Comparison of ENCODE assay signal across 9 cellular contexts in genomic region chr12:69330475-69331473, GRCh38. TPM values are rescaled to one million over a fixed set of nuclear protein-coding genes. Genes with fewer than 3 reads are reported as not detected.
DNase-seq lines count a peak whose midpoint lies in the region; TF ChIP-seq lines count a peak whose summit lies in the region.
"Had no signal": no experiment of that assay in that cellular context is flagged by ENCODE, and none has a peak within 500 bp of the region (broad histone marks: within the 10 kb centered on the region; RNA-seq: fewer than 3 reads in every experiment).

No MANE protein-coding gene starts in this region.

- H3K79me2 ChIP-seq in GM23248 (ENCODE audit: insufficient read depth) (no peaks in the 10 kb centered on the region), fibroblast of lung (ENCODE audit: control insufficient read depth, insufficient read depth, low read length) (no peaks in the 10 kb centered on the region)

- H3K9me3 ChIP-seq in GM23248 (ENCODE audit: low read depth) (no peaks in the 10 kb centered on the region), fibroblast of lung (ENCODE audit: control insufficient read depth, insufficient read depth, low read depth, low read length) (no peaks in the 10 kb centered on the region), neutrophil (no peaks in the 10 kb centered on the region), thyroid gland (no peaks in the 10 kb centered on the region)

- H3K9me2 ChIP-seq in GM23248 (ENCODE audit: insufficient read depth): no peaks in the 10 kb centered on the region

- H3K36me3 ChIP-seq in GM06990 (ENCODE audit: control insufficient read depth, insufficient read depth, low read length): no peaks in the 10 kb centered on the region
- no peaks in the 10 kb centered on the region for H3K36me3 ChIP-seq in GM23248 (ENCODE audit: low read depth)
- H3K36me3 ChIP-seq in fibroblast of lung (ENCODE audit: control insufficient read depth, insufficient read depth, low read length): no peaks in the 10 kb centered on the region
- H3K36me3 ChIP-seq in neutrophil: no peaks in the 10 kb centered on the region
- H3K36me3 ChIP-seq in thyroid gland: no peaks in the 10 kb centered on the region

- in situ Hi-C loops in GM23248 (cut with MboI): no loop called here

- WGBS in GM23248 (ENCODE audit: low coverage in 1 of 2, low lambda C conversion rate in 2 of 2, missing lambda C conversion rate in 2 of 2), 2 experiments: 7 to 9% methylated on average over 18 of the region's 18 CpGs
- 11% methylated on average over 18 of the region's 18 CpGs for WGBS in thyroid gland, 2 donors

- no peak for TF ChIP-seq POLR2A in thyroid gland (IDR thresholded peaks at IDR 0.05)

- H3F3A ChIP-seq in GM23248 (ENCODE audit: insufficient read depth): no peaks in the 10 kb centered on the region

- H3K27me3 ChIP-seq in GM06990 (replicated peaks; ENCODE audit: control insufficient read depth, insufficient read depth, low read length) (no peaks in the 10 kb centered on the region), GM23248 (replicated peaks; ENCODE audit: insufficient read depth) (peaks cover 52% of the 10 kb centered on the region), fibroblast of lung (ENCODE audit: control insufficient read depth, insufficient read depth, low read length) (peaks cover 27% of the 10 kb centered on the region), neutrophil (no peaks in the 10 kb centered on the region), thyroid gland (no peaks in the 10 kb centered on the region)

- DNase-seq in GM06990 (ENCODE audit: extremely low read depth, insufficient read length): peak; percentile 31
- DNase-seq in GM23248: peak; percentile 28
- peak; percentile 49 for DNase-seq in NCI-H146 (lab: John Stamatoyannopoulos, UW)
- peak; percentile 78 for DNase-seq in activated CD8-positive, alpha-beta memory T cell treated with anti-CD3 and anti-CD28 coated beads, Interleukin-2, amount 50 U/mL, for 48 hours
- DNase-seq in fibroblast of lung (ENCODE audit: low read depth in 2 of 2): peak in 1 of 2 donors; percentile 11
- DNase-seq in thyroid gland: peak; percentile 39 to 59
- DNase-seq in Kasumi-1 (lab: John Stamatoyannopoulos, UW): no peak

- H3K27ac ChIP-seq in GM23248 (no peak overlapping the region), fibroblast of lung (ENCODE audit: insufficient read depth, low read length) (no peak overlapping the region), neutrophil (peak overlapping the region; percentile 91), thyroid gland (peak overlapping the region in 1 of 3 donors; percentile 12)

- H3K4me1 ChIP-seq in GM23248 (ENCODE audit: insufficient read depth) (no peaks in the 10 kb centered on the region), fibroblast of lung (ENCODE audit: control insufficient read depth, extremely low read depth, insufficient read depth, low read length) (no peaks in the 10 kb centered on the region), neutrophil (ENCODE audit: control insufficient read depth in 1 of 2, insufficient read depth in 1 of 2, low read depth in 1 of 2, low read length in 1 of 2) (peaks cover 59 to 73% of the 10 kb centered on the region in 2 experiments), thyroid gland (peaks cover 0 to 8% of the 10 kb centered on the region in 2 donors)

- H3K9ac ChIP-seq in GM23248 (no peak overlapping the region), fibroblast of lung (ENCODE audit: insufficient read depth, low read length) (no peak overlapping the region)

- intact Hi-C loops in thyroid gland (cut with DNase I): no loop called here

- H3K4me3 ChIP-seq in GM06990 (replicated peaks; ENCODE audit: low read depth, low read length) (peak overlapping the region; percentile 53), GM23248 (peak overlapping the region; percentile 62), fibroblast of lung (replicated peaks in 1 of 4; ENCODE audit: control extremely low read depth in 1 of 4, insufficient read depth in 1 of 4, low read depth in 3 of 4, low read length in 4 of 4) (peak overlapping the region in 3 of 4 experiments; percentile 21 to 52 (median 35)), neutrophil (ENCODE audit: low read depth in 1 of 2, low read length in 1 of 2) (peak overlapping the region; percentile 66 to 68), thyroid gland (replicated peaks in 1 of 3) (peak overlapping the region in 2 of 3 donors; percentile 6 to 25)

- H3K4me2 ChIP-seq in GM23248 (ENCODE audit: unreplicated experiment) (peak overlapping the region; percentile 81), fibroblast of lung (ENCODE audit: extremely low read depth, insufficient read depth, low read length) (peak overlapping the region; percentile 40)

- TF ChIP-seq CTCF in GM06990 (IDR thresholded peaks at IDR 0.05; ENCODE audit: insufficient read depth, low read length, poor library complexity, severe bottlenecking) (no peak), fibroblast of lung (conservative IDR thresholded peaks at IDR 0.05 in 1 of 2, IDR thresholded peaks at IDR 0.05 in 1 of 2; ENCODE audit: low read depth in 1 of 2, low read length in 2 of 2) (no peak), neutrophil (IDR thresholded peaks at IDR 0.05) (no peak), thyroid gland (IDR thresholded peaks at IDR 0.05) (no peak)

- H2AFZ ChIP-seq in GM23248 (peak overlapping the region; percentile 73), fibroblast of lung (ENCODE audit: low read length) (peak overlapping the region; percentile 13)

- H4K20me1 ChIP-seq in GM23248 (ENCODE audit: insufficient read depth) (no peaks in the 10 kb centered on the region), fibroblast of lung (ENCODE audit: control insufficient read depth, extremely low read depth, insufficient read depth, low read length) (no peaks in the 10 kb centered on the region)

RNA-seq across cellular contexts. Expression of gene LYZ, which starts 17.4 kb away (rescaled TPM):
- total RNA-seq in GM23248 (2014; rRNA removed; shearing (Covaris generic)): not detected in 2 replicates
- polyA plus RNA-seq in GM23248 (2016; fragmentation: Nextera tagmentation; extraction: Ambion mirVana) (not detected in 2 replicates), fibroblast of lung (not detected in 2 replicates)
- total RNA-seq in fibroblast of lung (0.17 and 0.77 TPM in 2 replicates), thyroid gland (10 to 100 TPM in 3 of 4 donors, 1 to 10 TPM in 1; 6.6 to 34.2 (median 16.9) TPM)
- not detected in 2 replicates for polyA plus RNA-seq in fibroblast of lung (2012)
- polyA minus RNA-seq in fibroblast of lung (ENCODE audit: low replicate concordance): 0.47 TPM in 1 of 2 replicates, not detected in the other
- total RNA-seq: activated CD8-positive, alpha-beta memory T cell treated with anti-CD3 and anti-CD28 coated beads for 36 hours had no signal

RNA-seq across cellular contexts. Expression of gene YEATS4, which starts 28.8 kb away (rescaled TPM):
- 21.6 and 60.4 TPM in 2 replicates for total RNA-seq in GM23248 (2014; rRNA removed; shearing (Covaris generic))
- polyA plus RNA-seq in GM23248 (2016; fragmentation: Nextera tagmentation; extraction: Ambion mirVana): 17.2 and 17.5 TPM in 2 replicates
- 11.3 and 16.3 TPM in 2 replicates for total RNA-seq in fibroblast of lung
- polyA plus RNA-seq in fibroblast of lung: 14.1 and 16.6 TPM in 2 replicates
- 10.1 and 12.5 TPM in 2 replicates for polyA plus RNA-seq in fibroblast of lung (2012)
- polyA minus RNA-seq in fibroblast of lung (ENCODE audit: low replicate concordance): not detected in 2 replicates
- total RNA-seq in thyroid gland: 10 to 100 TPM; 13.8 to 37.8 (median 20.9) TPM

Comparison
In these comparisons a context has a peak if more than half of its experiments do, and no peak if none do; other contexts are left out.
1. DNase-seq: peak in GM06990 (single experiment), GM23248 (single experiment), NCI-H146 (single experiment), activated CD8-positive, alpha-beta memory T cell treated with anti-CD3 and anti-CD28 coated beads, Interleukin-2, amount 50 U/mL, for 48 hours (single experiment) and thyroid gland (2 of 2); none in Kasumi-1 (0 of 2).
2. H3K4me3 ChIP-seq: peak in every context shown above with its lines; median percentile 67 in neutrophil; 62 in GM23248; 53 in GM06990; 35 in fibroblast of lung; 16 in thyroid gland.